In the genomic region with DNA sequence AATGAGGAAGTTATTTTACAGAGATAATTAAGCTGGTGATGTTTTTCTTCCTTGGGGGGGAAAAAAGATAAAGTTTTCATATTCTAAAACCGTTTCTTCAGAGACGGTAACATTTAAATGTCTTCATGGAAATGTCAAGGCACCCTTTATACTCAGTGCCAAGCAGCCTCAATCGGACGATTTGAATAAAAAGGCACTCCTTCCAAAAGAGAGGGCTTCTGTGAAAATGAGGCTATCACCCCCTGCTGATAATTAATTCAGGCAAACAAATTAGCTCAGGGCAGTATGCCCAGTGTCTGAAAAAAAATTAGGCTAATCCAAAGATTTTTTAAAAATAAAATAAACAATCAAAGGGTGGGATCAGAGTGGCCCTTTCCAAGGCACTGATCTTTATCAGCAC, we compare ENCODE assay signal across 22 cellular contexts.
"Had no signal": no experiment of that assay in that cellular context is flagged by ENCODE, and none has a peak within 500 bp of the region (broad histone marks: within the 10 kb centered on the region; RNA-seq: fewer than 3 reads in every experiment).

No MANE protein-coding gene starts in this region.

- DNase-seq: activated CD4-positive, alpha-beta T cell treated with anti-CD3 and anti-CD28 coated beads for 36 hours; activated CD4-positive, CD25-positive, alpha-beta regulatory T cell; activated CD8-positive, alpha-beta memory T cell treated with anti-CD3 and anti-CD28 coated beads, Interleukin-2, amount 10 ng/mL, durations not matched to agents 7 days and 5 days; activated CD8-positive, alpha-beta T cell treated with anti-CD3 and anti-CD28 coated beads, Interleukin-2, amount 10 ng/mL, durations not matched to agents 7 days and 5 days; activated naive CD4-positive, alpha-beta T cell; activated T-cell treated with anti-CD3 and anti-CD28 coated beads, Interleukin-2, amount 50 U/mL, for 48 hours; cerebellar nuclear complex; dorsolateral prefrontal cortex; effector memory CD8-positive, alpha-beta T cell; erythroblast; gastrocnemius medialis; islet precursor cell; left ventricle myocardium inferior; naive B cell; nephron progenitor cell; retina; stimulated activated CD4-positive, alpha-beta T cell treated with anti-CD3 and anti-CD28 coated beads, Interleukin-12 subunit alpha, Interleukin-12 subunit beta, amount 100 ng/mL, for 4 hours; stimulated activated CD4-positive, alpha-beta T cell treated with anti-CD3 and anti-CD28 coated beads, Interleukin-4, amount 100 ng/mL, for 24 hours; uterus had no signal

- ATAC-seq: activated CD4-positive, alpha-beta T cell treated with anti-CD3 and anti-CD28 coated beads for 36 hours; activated CD8-positive, alpha-beta memory T cell treated with anti-CD3 and anti-CD28 coated beads, Interleukin-2, amount 10 ng/mL, durations not matched to agents 7 days and 5 days; activated CD8-positive, alpha-beta T cell treated with anti-CD3 and anti-CD28 coated beads, Interleukin-2, amount 10 ng/mL, durations not matched to agents 7 days and 5 days; activated naive CD4-positive, alpha-beta T cell treated with anti-CD3 and anti-CD28 coated beads, Interleukin-2, amount 50 U/mL, for 72 hours; effector memory CD8-positive, alpha-beta T cell; gastrocnemius medialis; sciatic nerve; stimulated activated effector memory CD8-positive, alpha-beta T cell treated with anti-CD3 and anti-CD28 coated beads, Interleukin-12 subunit alpha, Interleukin-12 subunit beta, amount 100 ng/mL, for 72 hours had no signal
